Comparison of ENCODE assay signal across 14 cellular contexts in the genomic region with DNA sequence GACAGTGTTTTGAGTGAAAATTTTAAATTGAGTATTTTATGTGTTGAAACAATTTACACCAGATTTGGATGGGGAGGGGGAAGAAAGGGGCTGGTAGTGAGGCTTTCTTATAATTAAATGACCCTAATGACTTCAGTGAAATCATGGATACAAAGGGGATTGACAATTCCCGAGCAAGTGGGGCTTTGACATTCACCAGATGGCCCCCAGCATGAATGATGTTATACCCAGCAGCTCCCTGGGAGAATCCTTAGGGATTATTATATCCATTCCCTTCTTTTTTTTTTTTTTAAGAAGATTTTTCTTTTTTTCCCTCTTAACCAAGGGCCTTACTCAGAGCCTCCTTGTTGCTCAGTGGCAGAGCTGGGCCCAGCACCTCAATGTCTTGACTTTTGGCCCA. TPM values are rescaled to one million over a fixed set of nuclear protein-coding genes. Genes with fewer than 3 reads are reported as not detected.
DNase-seq lines count a peak whose midpoint lies in the region; ATAC-seq and TF ChIP-seq lines count a peak whose summit lies in the region.
"Had no signal": no experiment of that assay in that cellular context is flagged by ENCODE, and none has a peak within 500 bp of the region (broad histone marks: within the 10 kb centered on the region; RNA-seq: fewer than 3 reads in every experiment).

No MANE protein-coding gene starts in this region.

- H2BK12ac ChIP-seq in mesenchymal stem cell (ENCODE audit: low read length in 2 of 2): no peak overlapping the region

- H3K4me3 ChIP-seq in mesenchymal stem cell (ENCODE audit: insufficient read depth in 1 of 2, low read depth in 1 of 2, low read length in 2 of 2): no peak overlapping the region
- H3K4me3 ChIP-seq in thyroid gland (replicated peaks in 1 of 3): no peak overlapping the region
- H3K4me3 ChIP-seq: GM23338 had no signal

- no peak overlapping the region for H3K4me2 ChIP-seq in mesenchymal stem cell (ENCODE audit: low read length, poor library complexity, severe bottlenecking)
- H3K4me2 ChIP-seq: GM23338 had no signal

- peak; percentile 46 for DNase-seq in NCI-H2171 treated with DMSO at 0.1 percent for 48 hours (lab: John Stamatoyannopoulos, UW)
- peak; percentile 89 for DNase-seq in SK-N-DZ (ENCODE audit: low spot score)
- peak; percentile 35 for DNase-seq in mesenchymal stem cell
- no peak for DNase-seq in LoVo (ENCODE audit: low spot score)
- no peak for DNase-seq in thyroid gland
- DNase-seq: ACHN; Caco-2; CD4-positive, alpha-beta T cell; HFFc6; IMR-90 had no signal

- peaks cover 9% of the 10 kb centered on the region for H3K9me3 ChIP-seq in mesenchymal stem cell (ENCODE audit: control insufficient read depth, low read length)
- no peaks in the 10 kb centered on the region for H3K9me3 ChIP-seq in thyroid gland
- H3K9me3 ChIP-seq: Caco-2 had no signal

- H2AFZ ChIP-seq in mesenchymal stem cell (ENCODE audit: low read depth, low read length): no peak overlapping the region
- H2AFZ ChIP-seq: GM23338 had no signal

- H3K4me1 ChIP-seq in mesenchymal stem cell (ENCODE audit: control insufficient read depth, insufficient read depth, low read depth, low read length) (no peaks in the 10 kb centered on the region), thyroid gland (no peaks in the 10 kb centered on the region)
- H3K4me1 ChIP-seq: Caco-2 had no signal

- WGBS in mesenchymal stem cell: 20% methylated on average over 1 of the region's 1 CpG
- WGBS in thyroid gland, 2 donors: 64 to 67% methylated on average over 1 of the region's 1 CpG

- H3K9ac ChIP-seq in mesenchymal stem cell (ENCODE audit: low read length): no peak overlapping the region

- TF ChIP-seq POLR2A in thyroid gland (IDR thresholded peaks at IDR 0.05): no peak

- H2AK5ac ChIP-seq in mesenchymal stem cell (ENCODE audit: low read length, severe bottlenecking): no peak overlapping the region

- no peak overlapping the region for H2BK15ac ChIP-seq in mesenchymal stem cell (ENCODE audit: low read depth, poor library complexity, severe bottlenecking)

- no peak for TF ChIP-seq CTCF in thyroid gland (IDR thresholded peaks at IDR 0.05)

- H2BK5ac ChIP-seq in mesenchymal stem cell (ENCODE audit: low read depth, low read length, poor library complexity, severe bottlenecking): no peak overlapping the region

- ATAC-seq in HG03469 (IDR thresholded peaks at IDR 0.05; ENCODE audit: unreplicated experiment): no peak
- ATAC-seq: GM23338, HCT116 had no signal

- intact Hi-C loops in thyroid gland (cut with DNase I): no loop called here

- H3K4ac ChIP-seq in mesenchymal stem cell (ENCODE audit: low read depth in 1 of 2, low read length in 2 of 2): no peak overlapping the region

- no peak overlapping the region for H3K27ac ChIP-seq in mesenchymal stem cell (ENCODE audit: low read length, poor library complexity, severe bottlenecking)
- H3K27ac ChIP-seq in thyroid gland: no peak overlapping the region
- H3K27ac ChIP-seq: C4-2B had no signal

- H3K14ac ChIP-seq in mesenchymal stem cell (ENCODE audit: low read length in 2 of 2): no peak overlapping the region

- H3K18ac ChIP-seq in mesenchymal stem cell (ENCODE audit: low read depth in 1 of 2, low read length in 2 of 2): no peak overlapping the region

- no peaks in the 10 kb centered on the region for H3K27me3 ChIP-seq in mesenchymal stem cell (ENCODE audit: control insufficient read depth in 1 of 2, insufficient read depth in 1 of 2, low read length in 2 of 2)
- no peaks in the 10 kb centered on the region for H3K27me3 ChIP-seq in thyroid gland

- no peaks in the 10 kb centered on the region for H3K79me1 ChIP-seq in mesenchymal stem cell (replicated peaks; ENCODE audit: low read length, poor library complexity, severe bottlenecking)

- H4K8ac ChIP-seq in mesenchymal stem cell (ENCODE audit: low read length): no peak overlapping the region

- H3K23ac ChIP-seq in mesenchymal stem cell (ENCODE audit: low read length in 2 of 2): no peak overlapping the region

- H4K91ac ChIP-seq in mesenchymal stem cell (ENCODE audit: low read length): no peak overlapping the region

- H3K36me3 ChIP-seq in mesenchymal stem cell (ENCODE audit: control insufficient read depth in 1 of 2, insufficient read depth in 2 of 2, low read depth in 1 of 2, low read length in 2 of 2) (no peaks in the 10 kb centered on the region), thyroid gland (no peaks in the 10 kb centered on the region)

- H2BK120ac ChIP-seq in mesenchymal stem cell (ENCODE audit: low read depth, low read length): no peak overlapping the region

RNA-seq across cellular contexts. Expression of gene PLPP4, which starts 17.9 kb away (rescaled TPM):
- polyA plus RNA-seq in SK-N-DZ (2014; cell fraction: cytosol; rRNA removed): 1.8 and 5.7 TPM in 2 replicates
- 0.98 and 2.2 TPM in 2 replicates for polyA plus RNA-seq in SK-N-DZ (2014; cell fraction: nucleus; rRNA removed)
- 10.2 TPM for polyA plus RNA-seq in mesenchymal stem cell (2013, experiment 1 of 2)
- 10.0 TPM for polyA plus RNA-seq in mesenchymal stem cell (2013, experiment 2 of 2)
- 1 to 10 TPM in 1 of 4 donors, under 1 TPM in 1, not detected in 2; 0.54 to 2.7 TPM for total RNA-seq in thyroid gland
- total RNA-seq: CD4-positive, alpha-beta T cell had no signal

Comparison
In these comparisons a context has a peak if more than half of its experiments do, and no peak if none do; other contexts are left out.
1. DNase-seq: peak in NCI-H2171 treated with DMSO at 0.1 percent for 48 hours (single experiment), SK-N-DZ (single experiment) and mesenchymal stem cell (single experiment); none in LoVo (single experiment) and thyroid gland (0 of 2).